In genomic region chrX:41085883-41086626, GRCh38 we compare ENCODE assay signal across 1 cellular context.
A peak's percentile ranks its signal among the peaks of the same experiment; 100 is the strongest.
TF ChIP-seq lines count a peak whose summit lies in the region.

No MANE protein-coding gene starts in this region.

TF ChIP-seq in K562, 482 proteins besides CTCF, POLR2A, EP300 and RAD21 (continued from another document and continues in another):
- no peak for TF ChIP-seq ATF1 (CRISPR knock-in tag; IDR thresholded peaks at IDR 0.05)
- peak; percentile 40; the same call in 1 of the 2 replicates for TF ChIP-seq ATF1 (tag; IDR thresholded peaks at IDR 0.05)
- no peak for TF ChIP-seq ZZZ3 (IDR thresholded peaks at IDR 0.05)
- TF ChIP-seq SMAD3 (CRISPR knock-in tag; conservative IDR thresholded peaks at IDR 0.05) = no peak
- TF ChIP-seq AFF1 (IDR thresholded peaks at IDR 0.05; ENCODE audit: low read depth in 1 of 2, partially characterized antibody in 2 of 2) = no peak
- no peak for TF ChIP-seq CBX5 (IDR thresholded peaks at IDR 0.05; ENCODE audit: borderline replicate concordance, low read depth)
- TF ChIP-seq DDX20 (tag; IDR thresholded peaks at IDR 0.05; ENCODE audit: low read depth) = no peak
- no peak for TF ChIP-seq BHLHE40 (IDR thresholded peaks at IDR 0.05; ENCODE audit: low read length)
- TF ChIP-seq CHCHD3 (CRISPR knock-in tag; IDR thresholded peaks at IDR 0.05) = no peak
- 0 out of 2 replicates have a peak, but pooled peaks have one; percentile 44 for TF ChIP-seq CREB3L1 (IDR thresholded peaks at IDR 0.05; ENCODE audit: borderline replicate concordance, low read depth)
- no peak for TF ChIP-seq CHD2 (IDR thresholded peaks at IDR 0.05; ENCODE audit: low read depth, low read length)
- TF ChIP-seq KDM4B (IDR thresholded peaks at IDR 0.05; ENCODE audit: borderline replicate concordance in 2 of 2, low read depth in 1 of 2) = peak in 1 of 2 experiments; percentile 53; a peak in 1 of 4 replicates
- peak; percentile 53 for TF ChIP-seq CXXC5 (CRISPR knock-in tag; IDR thresholded peaks at IDR 0.05)
- TF ChIP-seq POLR2G (IDR thresholded peaks at IDR 0.05; ENCODE audit: low read depth, low read length) = peak; percentile 41
- TF ChIP-seq ZNF586 (CRISPR knock-in tag; conservative IDR thresholded peaks at IDR 0.05) = no peak
- 0 out of 4 replicates have a peak, but pooled peaks of 1 of the 2 experiments have one; percentile 32 for TF ChIP-seq BCLAF1 (IDR thresholded peaks at IDR 0.05; ENCODE audit: borderline replicate concordance in 1 of 2, control insufficient read depth in 1 of 2, low read depth in 2 of 2, low read length in 1 of 2)
- TF ChIP-seq, protein P1, sequence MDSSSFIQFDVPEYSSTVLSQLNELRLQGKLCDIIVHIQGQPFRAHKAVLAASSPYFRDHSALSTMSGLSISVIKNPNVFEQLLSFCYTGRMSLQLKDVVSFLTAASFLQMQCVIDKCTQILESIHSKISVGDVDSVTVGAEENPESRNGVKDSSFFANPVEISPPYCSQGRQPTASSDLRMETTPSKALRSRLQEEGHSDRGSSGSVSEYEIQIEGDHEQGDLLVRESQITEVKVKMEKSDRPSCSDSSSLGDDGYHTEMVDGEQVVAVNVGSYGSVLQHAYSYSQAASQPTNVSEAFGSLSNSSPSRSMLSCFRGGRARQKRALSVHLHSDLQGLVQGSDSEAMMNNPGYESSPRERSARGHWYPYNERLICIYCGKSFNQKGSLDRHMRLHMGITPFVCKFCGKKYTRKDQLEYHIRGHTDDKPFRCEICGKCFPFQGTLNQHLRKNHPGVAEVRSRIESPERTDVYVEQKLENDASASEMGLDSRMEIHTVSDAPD (CRISPR knock-in tag; IDR thresholded peaks at IDR 0.05) = no peak
- no peak for TF ChIP-seq XRCC4 (IDR thresholded peaks at IDR 0.05; ENCODE audit: extremely low read depth, insufficient read depth, insufficient read length)
- no peak for TF ChIP-seq ZC3H11A (IDR thresholded peaks at IDR 0.05; ENCODE audit: low read depth, low read length)
- TF ChIP-seq ZNF76 (CRISPR knock-in tag; IDR thresholded peaks at IDR 0.05; ENCODE audit: borderline replicate concordance) = no peak
- TF ChIP-seq MTA2 (IDR thresholded peaks at IDR 0.05; ENCODE audit: low read depth) = no peak
- TF ChIP-seq ZNF77 (CRISPR knock-in tag; IDR thresholded peaks at IDR 0.05) = no peak
- no peak for TF ChIP-seq ZNF655 (CRISPR knock-in tag; IDR thresholded peaks at IDR 0.05)
- TF ChIP-seq YY1 (IDR thresholded peaks at IDR 0.05; ENCODE audit: borderline replicate concordance in 1 of 3, control insufficient read depth in 1 of 3, extremely low read depth in 1 of 3, insufficient read depth in 3 of 3, insufficient read length in 1 of 3, insufficient replicate concordance in 2 of 3, low read depth in 1 of 3, low read length in 2 of 3) = peak; percentile 29 to 91 (median 87)
- TF ChIP-seq HDAC6 (IDR thresholded peaks at IDR 0.05; ENCODE audit: low read depth, low read length) = no peak
- no peak for TF ChIP-seq LEF1 (IDR thresholded peaks at IDR 0.05)
- TF ChIP-seq E2F8 (IDR thresholded peaks at IDR 0.05; ENCODE audit: low read depth, partially characterized antibody) = no peak
- TF ChIP-seq, protein P2, sequence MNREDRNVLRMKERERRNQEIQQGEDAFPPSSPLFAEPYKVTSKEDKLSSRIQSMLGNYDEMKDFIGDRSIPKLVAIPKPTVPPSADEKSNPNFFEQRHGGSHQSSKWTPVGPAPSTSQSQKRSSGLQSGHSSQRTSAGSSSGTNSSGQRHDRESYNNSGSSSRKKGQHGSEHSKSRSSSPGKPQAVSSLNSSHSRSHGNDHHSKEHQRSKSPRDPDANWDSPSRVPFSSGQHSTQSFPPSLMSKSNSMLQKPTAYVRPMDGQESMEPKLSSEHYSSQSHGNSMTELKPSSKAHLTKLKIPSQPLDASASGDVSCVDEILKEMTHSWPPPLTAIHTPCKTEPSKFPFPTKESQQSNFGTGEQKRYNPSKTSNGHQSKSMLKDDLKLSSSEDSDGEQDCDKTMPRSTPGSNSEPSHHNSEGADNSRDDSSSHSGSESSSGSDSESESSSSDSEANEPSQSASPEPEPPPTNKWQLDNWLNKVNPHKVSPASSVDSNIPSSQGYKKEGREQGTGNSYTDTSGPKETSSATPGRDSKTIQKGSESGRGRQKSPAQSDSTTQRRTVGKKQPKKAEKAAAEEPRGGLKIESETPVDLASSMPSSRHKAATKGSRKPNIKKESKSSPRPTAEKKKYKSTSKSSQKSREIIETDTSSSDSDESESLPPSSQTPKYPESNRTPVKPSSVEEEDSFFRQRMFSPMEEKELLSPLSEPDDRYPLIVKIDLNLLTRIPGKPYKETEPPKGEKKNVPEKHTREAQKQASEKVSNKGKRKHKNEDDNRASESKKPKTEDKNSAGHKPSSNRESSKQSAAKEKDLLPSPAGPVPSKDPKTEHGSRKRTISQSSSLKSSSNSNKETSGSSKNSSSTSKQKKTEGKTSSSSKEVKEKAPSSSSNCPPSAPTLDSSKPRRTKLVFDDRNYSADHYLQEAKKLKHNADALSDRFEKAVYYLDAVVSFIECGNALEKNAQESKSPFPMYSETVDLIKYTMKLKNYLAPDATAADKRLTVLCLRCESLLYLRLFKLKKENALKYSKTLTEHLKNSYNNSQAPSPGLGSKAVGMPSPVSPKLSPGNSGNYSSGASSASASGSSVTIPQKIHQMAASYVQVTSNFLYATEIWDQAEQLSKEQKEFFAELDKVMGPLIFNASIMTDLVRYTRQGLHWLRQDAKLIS (CRISPR knock-in tag; IDR thresholded peaks at IDR 0.05) = no peak; the same call in 1 of the 2 replicates
- TF ChIP-seq, protein P3, sequence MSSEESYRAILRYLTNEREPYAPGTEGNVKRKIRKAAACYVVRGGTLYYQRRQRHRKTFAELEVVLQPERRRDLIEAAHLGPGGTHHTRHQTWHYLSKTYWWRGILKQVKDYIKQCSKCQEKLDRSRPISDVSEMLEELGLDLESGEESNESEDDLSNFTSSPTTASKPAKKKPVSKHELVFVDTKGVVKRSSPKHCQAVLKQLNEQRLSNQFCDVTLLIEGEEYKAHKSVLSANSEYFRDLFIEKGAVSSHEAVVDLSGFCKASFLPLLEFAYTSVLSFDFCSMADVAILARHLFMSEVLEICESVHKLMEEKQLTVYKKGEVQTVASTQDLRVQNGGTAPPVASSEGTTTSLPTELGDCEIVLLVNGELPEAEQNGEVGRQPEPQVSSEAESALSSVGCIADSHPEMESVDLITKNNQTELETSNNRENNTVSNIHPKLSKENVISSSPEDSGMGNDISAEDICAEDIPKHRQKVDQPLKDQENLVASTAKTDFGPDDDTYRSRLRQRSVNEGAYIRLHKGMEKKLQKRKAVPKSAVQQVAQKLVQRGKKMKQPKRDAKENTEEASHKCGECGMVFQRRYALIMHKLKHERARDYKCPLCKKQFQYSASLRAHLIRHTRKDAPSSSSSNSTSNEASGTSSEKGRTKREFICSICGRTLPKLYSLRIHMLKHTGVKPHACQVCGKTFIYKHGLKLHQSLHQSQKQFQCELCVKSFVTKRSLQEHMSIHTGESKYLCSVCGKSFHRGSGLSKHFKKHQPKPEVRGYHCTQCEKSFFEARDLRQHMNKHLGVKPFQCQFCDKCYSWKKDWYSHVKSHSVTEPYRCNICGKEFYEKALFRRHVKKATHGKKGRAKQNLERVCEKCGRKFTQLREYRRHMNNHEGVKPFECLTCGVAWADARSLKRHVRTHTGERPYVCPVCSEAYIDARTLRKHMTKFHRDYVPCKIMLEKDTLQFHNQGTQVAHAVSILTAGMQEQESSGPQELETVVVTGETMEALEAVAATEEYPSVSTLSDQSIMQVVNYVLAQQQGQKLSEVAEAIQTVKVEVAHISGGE (CRISPR knock-in tag; IDR thresholded peaks at IDR 0.05) = 0 out of 6 replicates have a peak, but pooled peaks of 1 of the 3 experiments have one; percentile 4
- peak; percentile 94 for TF ChIP-seq ZBTB7A (IDR thresholded peaks at IDR 0.05; ENCODE audit: borderline replicate concordance, control insufficient read depth, low read depth, low read length)
- no peak for TF ChIP-seq POU5F1 (IDR thresholded peaks at IDR 0.05; ENCODE audit: borderline replicate concordance, low read depth, low read length, partially characterized antibody)
- TF ChIP-seq ZNF311 (CRISPR knock-in tag; IDR thresholded peaks at IDR 0.05) = no peak
- TF ChIP-seq BACH1 (tag; IDR thresholded peaks at IDR 0.05) = no peak
